In the genomic region with DNA sequence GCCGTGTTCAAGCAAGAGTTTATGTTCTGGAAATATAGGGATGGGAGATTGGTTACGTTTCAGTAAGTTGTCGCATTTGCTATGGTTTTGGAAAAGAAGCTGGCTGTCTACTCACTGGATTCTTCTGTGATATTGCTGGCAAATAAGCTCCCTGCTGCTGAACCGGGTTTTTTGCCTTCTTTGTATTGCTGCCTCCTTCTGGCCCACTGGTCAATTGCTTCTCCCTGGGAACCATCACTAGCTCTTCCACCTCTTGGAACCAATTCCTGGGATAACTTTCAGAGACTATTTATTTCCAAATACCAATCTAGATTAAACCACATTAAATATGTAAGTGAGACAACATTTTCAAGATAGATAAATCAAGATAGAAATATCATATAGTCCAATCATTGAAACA, we compare ENCODE assay signal across 1 cellular context.
TF ChIP-seq lines count a peak whose summit lies in the region.

No MANE protein-coding gene starts in this region.

TF ChIP-seq in GM12878, 131 proteins besides CTCF, POLR2A, EP300 and RAD21 (continued from another document):
- TF ChIP-seq, protein P1, sequence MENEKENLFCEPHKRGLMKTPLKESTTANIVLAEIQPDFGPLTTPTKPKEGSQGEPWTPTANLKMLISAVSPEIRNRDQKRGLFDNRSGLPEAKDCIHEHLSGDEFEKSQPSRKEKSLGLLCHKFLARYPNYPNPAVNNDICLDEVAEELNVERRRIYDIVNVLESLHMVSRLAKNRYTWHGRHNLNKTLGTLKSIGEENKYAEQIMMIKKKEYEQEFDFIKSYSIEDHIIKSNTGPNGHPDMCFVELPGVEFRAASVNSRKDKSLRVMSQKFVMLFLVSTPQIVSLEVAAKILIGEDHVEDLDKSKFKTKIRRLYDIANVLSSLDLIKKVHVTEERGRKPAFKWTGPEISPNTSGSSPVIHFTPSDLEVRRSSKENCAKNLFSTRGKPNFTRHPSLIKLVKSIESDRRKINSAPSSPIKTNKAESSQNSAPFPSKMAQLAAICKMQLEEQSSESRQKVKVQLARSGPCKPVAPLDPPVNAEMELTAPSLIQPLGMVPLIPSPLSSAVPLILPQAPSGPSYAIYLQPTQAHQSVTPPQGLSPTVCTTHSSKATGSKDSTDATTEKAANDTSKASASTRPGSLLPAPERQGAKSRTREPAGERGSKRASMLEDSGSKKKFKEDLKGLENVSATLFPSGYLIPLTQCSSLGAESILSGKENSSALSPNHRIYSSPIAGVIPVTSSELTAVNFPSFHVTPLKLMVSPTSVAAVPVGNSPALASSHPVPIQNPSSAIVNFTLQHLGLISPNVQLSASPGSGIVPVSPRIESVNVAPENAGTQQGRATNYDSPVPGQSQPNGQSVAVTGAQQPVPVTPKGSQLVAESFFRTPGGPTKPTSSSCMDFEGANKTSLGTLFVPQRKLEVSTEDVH (IDR thresholded peaks at IDR 0.05; ENCODE audit: low read depth, partially characterized antibody), result no peak
- TF ChIP-seq HDAC2 (IDR thresholded peaks at IDR 0.05) (no peak), EZH2 (IDR thresholded peaks at IDR 0.05; ENCODE audit: borderline replicate concordance, control insufficient read depth, low read depth, low read length) (no peak), MEF2B (IDR thresholded peaks at IDR 0.05; ENCODE audit: partially characterized antibody, poor library complexity, severe bottlenecking) (no peak), ZNF622 (IDR thresholded peaks at IDR 0.05) (no peak), PBX3 (IDR thresholded peaks at IDR 0.05; ENCODE audit: insufficient replicate concordance, low read depth, low read length) (no peak), PML (IDR thresholded peaks at IDR 0.05; ENCODE audit: low read length) (no peak), HDGF (IDR thresholded peaks at IDR 0.05) (no peak)
- TF ChIP-seq, protein P2, sequence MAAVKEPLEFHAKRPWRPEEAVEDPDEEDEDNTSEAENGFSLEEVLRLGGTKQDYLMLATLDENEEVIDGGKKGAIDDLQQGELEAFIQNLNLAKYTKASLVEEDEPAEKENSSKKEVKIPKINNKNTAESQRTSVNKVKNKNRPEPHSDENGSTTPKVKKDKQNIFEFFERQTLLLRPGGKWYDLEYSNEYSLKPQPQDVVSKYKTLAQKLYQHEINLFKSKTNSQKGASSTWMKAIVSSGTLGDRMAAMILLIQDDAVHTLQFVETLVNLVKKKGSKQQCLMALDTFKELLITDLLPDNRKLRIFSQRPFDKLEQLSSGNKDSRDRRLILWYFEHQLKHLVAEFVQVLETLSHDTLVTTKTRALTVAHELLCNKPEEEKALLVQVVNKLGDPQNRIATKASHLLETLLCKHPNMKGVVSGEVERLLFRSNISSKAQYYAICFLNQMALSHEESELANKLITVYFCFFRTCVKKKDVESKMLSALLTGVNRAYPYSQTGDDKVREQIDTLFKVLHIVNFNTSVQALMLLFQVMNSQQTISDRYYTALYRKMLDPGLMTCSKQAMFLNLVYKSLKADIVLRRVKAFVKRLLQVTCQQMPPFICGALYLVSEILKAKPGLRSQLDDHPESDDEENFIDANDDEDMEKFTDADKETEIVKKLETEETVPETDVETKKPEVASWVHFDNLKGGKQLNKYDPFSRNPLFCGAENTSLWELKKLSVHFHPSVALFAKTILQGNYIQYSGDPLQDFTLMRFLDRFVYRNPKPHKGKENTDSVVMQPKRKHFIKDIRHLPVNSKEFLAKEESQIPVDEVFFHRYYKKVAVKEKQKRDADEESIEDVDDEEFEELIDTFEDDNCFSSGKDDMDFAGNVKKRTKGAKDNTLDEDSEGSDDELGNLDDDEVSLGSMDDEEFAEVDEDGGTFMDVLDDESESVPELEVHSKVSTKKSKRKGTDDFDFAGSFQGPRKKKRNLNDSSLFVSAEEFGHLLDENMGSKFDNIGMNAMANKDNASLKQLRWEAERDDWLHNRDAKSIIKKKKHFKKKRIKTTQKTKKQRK (IDR thresholded peaks at IDR 0.05; ENCODE audit: low read depth, low read length), result no peak
TF ChIP-seq in GM12878: peak in this region for 0.
